Comparison of ENCODE assay signal across 1 cellular context in the genomic region with DNA sequence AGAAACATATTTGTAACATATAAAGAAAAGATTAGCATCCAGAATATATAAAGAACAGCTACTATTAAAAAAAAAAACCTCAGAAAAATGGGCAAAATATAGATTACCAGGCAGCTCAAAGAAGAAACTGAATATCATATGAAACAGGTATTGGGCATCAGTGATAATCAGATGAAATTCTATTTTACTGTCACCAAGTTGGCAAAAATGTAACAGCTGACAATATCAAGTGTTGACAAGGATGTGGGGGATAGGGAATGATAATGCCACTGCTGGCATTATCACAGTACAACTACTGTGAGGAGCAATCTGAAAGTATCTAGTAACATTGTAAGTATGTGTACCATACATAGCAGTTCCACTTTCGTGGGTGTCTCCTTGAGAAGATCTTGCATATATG.
A peak's percentile ranks its signal among the peaks of the same experiment; 100 is the strongest.
TF ChIP-seq lines count a peak whose summit lies in the region.

No MANE protein-coding gene starts in this region.

TF ChIP-seq in HepG2, 621 proteins besides CTCF, POLR2A, EP300 and RAD21:
- TF ChIP-seq ZNF7 (CRISPR knock-in tag; IDR thresholded peaks at IDR 0.05) (peak; percentile 90), ZNF570 (CRISPR knock-in tag; IDR thresholded peaks at IDR 0.05; ENCODE audit: borderline replicate concordance) (no peak), TOPORS (CRISPR knock-in tag; IDR thresholded peaks at IDR 0.05) (no peak)
TF ChIP-seq in HepG2: peak in this region for 1.
